In the genomic region with DNA sequence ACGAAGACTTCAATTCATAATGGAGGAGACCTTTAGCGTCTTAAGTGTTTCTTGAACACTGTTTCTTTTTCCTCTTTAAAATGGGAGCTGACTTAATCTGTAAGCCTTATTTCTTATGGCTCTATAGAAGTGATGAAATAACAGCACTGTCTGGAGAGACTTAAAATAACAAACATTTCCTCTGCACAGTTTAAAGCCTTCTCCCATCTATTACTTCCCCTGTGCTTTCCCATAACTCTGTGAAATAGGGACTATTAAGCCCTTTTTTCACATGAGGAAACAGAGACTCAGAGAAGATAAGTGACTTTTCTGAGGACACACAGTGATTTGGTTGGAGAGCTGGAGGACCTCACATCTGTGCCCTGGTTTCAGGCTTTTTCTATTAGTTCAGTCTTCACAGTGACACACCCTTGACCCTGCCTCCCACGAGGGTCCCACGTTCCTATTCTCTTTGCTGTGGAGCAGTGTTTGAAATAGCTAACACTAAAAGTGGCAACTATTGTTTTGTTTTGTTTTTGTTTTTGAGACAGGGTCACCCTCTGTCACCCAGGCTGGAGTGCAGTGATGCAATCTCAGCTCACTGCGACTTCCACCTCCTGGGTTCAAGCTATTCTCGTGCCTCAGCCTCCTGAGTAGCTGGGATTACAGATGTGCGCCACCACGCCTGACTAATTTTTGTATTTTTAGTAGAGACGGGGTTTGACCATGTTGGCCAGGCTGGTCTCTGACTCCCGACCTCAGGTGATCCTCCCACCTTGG, we compare ENCODE assay signal across 10 cellular contexts.
DNase-seq lines count a peak whose midpoint lies in the region; ATAC-seq and TF ChIP-seq lines count a peak whose summit lies in the region.
"Had no signal": no experiment of that assay in that cellular context is flagged by ENCODE, and none has a peak within 500 bp of the region (broad histone marks: within the 10 kb centered on the region; RNA-seq: fewer than 3 reads in every experiment).

No MANE protein-coding gene starts in this region.

- H3K4me1 ChIP-seq in Panc1 (ENCODE audit: control insufficient read depth, insufficient read depth, low read length) (no peaks in the 10 kb centered on the region), psoas muscle (peaks cover 7% of the 10 kb centered on the region)

- CTCF ChIA-PET in Panc1 (lab: Charles Lee), result no interaction called here
- CTCF ChIA-PET in GM10248 (lab: Yijun Ruan, JAX), result interaction anchor here (1.0 to 1.7 kb wide), 2 partner anchors 13 to 15 kb away, joined by 4 to 7 read pairs; no protein-coding TSS in a partner anchor

- POLR2A ChIA-PET in Panc1 (lab: Charles Lee) (no interaction called here), GM10248 (lab: Yijun Ruan, JAX) (interaction anchor here (0.6 to 1.4 kb wide), 3 partner anchors 12 to 138 kb away, joined by 4 to 8 read pairs (median 5); no protein-coding TSS in a partner anchor)

- H3K36me3 ChIP-seq in Panc1 (ENCODE audit: control insufficient read depth, insufficient read depth, low read length), result no peaks in the 10 kb centered on the region
- no peaks in the 10 kb centered on the region for H3K36me3 ChIP-seq in psoas muscle (ENCODE audit: insufficient read depth in 1 of 2, low read depth in 1 of 2)

- H3K36me3 Mint-ChIP-seq in effector memory CD8-positive, alpha-beta T cell (ENCODE audit: insufficient read depth), result peaks cover 47% of the 10 kb centered on the region

- intact Hi-C loops in Panc1 (cut with micrococcal nuclease; ENCODE audit: unreplicated experiment), result no loop called here
- intact Hi-C loops in psoas muscle (cut with DNase I), result no loop called here

- H3K27ac Mint-ChIP-seq in effector memory CD8-positive, alpha-beta T cell, result peak overlapping the region; percentile 55 to 77

- DNase-seq in EL, result peak; percentile 17
- no peak for DNase-seq in Panc1 (ENCODE audit: low read depth, low spot score)
- DNase-seq in effector memory CD8-positive, alpha-beta T cell, result no peak
- DNase-seq in psoas muscle, result no peak
- DNase-seq in stimulated activated CD4-positive, alpha-beta T cell treated with anti-CD3 and anti-CD28 coated beads, Interleukin-2, amount 100 ng/mL, for 24 hours, result no peak
- no peak for DNase-seq in hypothalamus (lab: John Stamatoyannopoulos, UW)
- DNase-seq in activated CD4-positive, CD25-positive, alpha-beta regulatory T cell treated with anti-CD3 and anti-CD28 coated beads, Interleukin-2, amount 50 U/mL, for 72 hours, result no peak
- no peak for DNase-seq in GM10248 (ENCODE audit: extremely low spot score)
- DNase-seq: NCI-H82 had no signal

- H3K27me3 ChIP-seq in Panc1 (ENCODE audit: control insufficient read depth, insufficient read depth, low read length) (no peaks in the 10 kb centered on the region), psoas muscle (ENCODE audit: insufficient read depth in 3 of 3, low read length in 2 of 3) (no peaks in the 10 kb centered on the region)

- H3K27ac ChIP-seq in Panc1 (ENCODE audit: low read length), result no peak overlapping the region
- peak overlapping the region; percentile 36 for H3K27ac ChIP-seq in psoas muscle

- no TSS peak for BruUV-seq in Panc1 (replicated peaks; lab: Mats Ljungman, UMichigan)

- no peak overlapping the region for H3K4me3 ChIP-seq in Panc1 (ENCODE audit: low read depth in 2 of 2, low read length in 2 of 2)
- no peak overlapping the region for H3K4me3 ChIP-seq in psoas muscle

- peak overlapping the region in 1 of 2 donors; percentile 13 for H3K4me3 Mint-ChIP-seq in effector memory CD8-positive, alpha-beta T cell

- in situ Hi-C loops in Panc1 (cut with HindIII; ENCODE audit: low pct_unique_long_range_greater_than_20kb, low sequenced_read_pairs), result no loop called here

- H3K9me3 Mint-ChIP-seq in effector memory CD8-positive, alpha-beta T cell, result no peaks in the 10 kb centered on the region

- no peak for TF ChIP-seq CTCF in Panc1 (IDR thresholded peaks at IDR 0.05)
- no peak for TF ChIP-seq CTCF in psoas muscle (IDR thresholded peaks at IDR 0.05)
- no peak for TF ChIP-seq CTCF in GM10248 (IDR thresholded peaks at IDR 0.05; ENCODE audit: control extremely low read depth, extremely low read depth, low read depth, missing control alignments)

- 83 to 87% (median 84%) methylated on average over 10 of the region's 10 CpGs for WGBS in psoas muscle, 3 donors

- H3K9me3 ChIP-seq in Panc1 (ENCODE audit: control insufficient read depth, insufficient read depth, low read depth, low read length), result no peaks in the 10 kb centered on the region
- H3K9me3 ChIP-seq in psoas muscle, result no peaks in the 10 kb centered on the region

- peak; percentile 12; the same call in 1 of the 2 replicates for ATAC-seq in Panc1
- no peak for ATAC-seq in effector memory CD8-positive, alpha-beta T cell (replicated peaks)
- no peak for ATAC-seq in psoas muscle
- ATAC-seq: esophagus mucosa had no signal

- H3K4me1 Mint-ChIP-seq in effector memory CD8-positive, alpha-beta T cell (ENCODE audit: low read depth in 2 of 2), result peaks cover 45 to 59% of the 10 kb centered on the region in 2 donors

- no peaks in the 10 kb centered on the region for H3K27me3 Mint-ChIP-seq in effector memory CD8-positive, alpha-beta T cell
